In genomic region chr1:16895602-16896315, GRCh38 we compare ENCODE assay signal across 8 cellular contexts. TPM values are rescaled to one million over a fixed set of nuclear protein-coding genes. Genes with fewer than 3 reads are reported as not detected.
DNase-seq lines count a peak whose midpoint lies in the region; ATAC-seq and TF ChIP-seq lines count a peak whose summit lies in the region.
"Not testable (repeated sequence)": the region's sequence is repeated elsewhere in the genome, so short reads cannot be mapped to it uniquely, and the experiment has no call there.

TSS of gene RNU1-2 (plus strand) at chr1:16895980.

- 0% methylated on average over 8 of the region's 39 CpGs for WGBS in mammary epithelial cell (ENCODE audit: low coverage, missing lambda C conversion rate)

- H4K20me1 ChIP-seq in mammary epithelial cell (ENCODE audit: insufficient read depth, low read length): not testable (repeated sequence)

- H3K9me3 ChIP-seq in mammary epithelial cell (replicated peaks; ENCODE audit: insufficient read depth, low read length); iPS-20b (ENCODE audit: insufficient read depth, low read depth, low read length); skeletal muscle tissue (ENCODE audit: control insufficient read depth in 3 of 3, low read length in 3 of 3): not testable (repeated sequence)

- H3K79me2 ChIP-seq in mammary epithelial cell (ENCODE audit: insufficient read depth, low read length): not testable (repeated sequence)

- not testable (repeated sequence) for H3K36me3 ChIP-seq in mammary epithelial cell (ENCODE audit: insufficient read depth, low read length); iPS-20b (ENCODE audit: insufficient read depth, low read depth, low read length); skeletal muscle tissue (ENCODE audit: control insufficient read depth in 3 of 3, insufficient read depth in 3 of 3, low read length in 3 of 3)

- H2AFZ ChIP-seq in mammary epithelial cell (ENCODE audit: low read depth, low read length): not testable (repeated sequence)

- peak; percentile 94 for TF ChIP-seq POLR2A in GM18951 (IDR thresholded peaks at IDR 0.05; ENCODE audit: extremely low read depth, insufficient read depth, insufficient read length)

- dilution Hi-C loops in mammary epithelial cell (cut with HindIII; ENCODE audit: low sequenced_read_pairs): not testable (repeated sequence)

- DNase-seq in AG08396 (ENCODE audit: low spot score) (peak; percentile 36), NCI-H226 (peak; percentile 97), mammary epithelial cell (peak; percentile 100)

- H3K27ac ChIP-seq in mammary epithelial cell (ENCODE audit: insufficient read depth, low read depth, low read length) (peak within 1 kb of the TSS; percentile 68), iPS-20b (ENCODE audit: low read length) (peak within 1 kb of the TSS; percentile 93), skeletal muscle tissue (ENCODE audit: low read depth, low read length) (peak within 1 kb of the TSS; percentile 86)

- intact Hi-C loops in mammary epithelial cell (cut with micrococcal nuclease): loop anchor here (1.0 kb wide), 3 partner anchors 9 to 274 kb away; no protein-coding TSS in a partner anchor

- not testable (repeated sequence) for H3K27me3 ChIP-seq in mammary epithelial cell (ENCODE audit: insufficient read depth, low read length); iPS-20b (ENCODE audit: insufficient read depth, low read length); skeletal muscle tissue (ENCODE audit: control insufficient read depth in 3 of 3, insufficient read depth in 3 of 3, low read length in 3 of 3)

- peak; percentile 99 for ATAC-seq in HG03196 (IDR thresholded peaks at IDR 0.05; ENCODE audit: unreplicated experiment)

- H3K9ac ChIP-seq in mammary epithelial cell (ENCODE audit: insufficient read depth, low read length) (peak within 1 kb of the TSS; percentile 40), iPS-20b (ENCODE audit: low read depth, low read length) (peak within 1 kb of the TSS; percentile 78), skeletal muscle tissue (ENCODE audit: low read depth in 1 of 3, low read length in 3 of 3) (peak within 1 kb of the TSS; percentile 73 to 92 (median 83))

- not testable (repeated sequence) for TF ChIP-seq CTCF in WI38 (IDR thresholded peaks at IDR 0.05; ENCODE audit: low read depth, low read length); mammary epithelial cell (conservative IDR thresholded peaks at IDR 0.05 in 1 of 2, IDR thresholded peaks at IDR 0.05 in 1 of 2; ENCODE audit: extremely low read depth in 1 of 2, insufficient read depth in 1 of 2, low read depth in 1 of 2, low read length in 2 of 2)

- H3K4me2 ChIP-seq in mammary epithelial cell (ENCODE audit: insufficient read depth, low read depth, low read length): peak within 1 kb of the TSS; percentile 11

- H3K4me3 ChIP-seq in WI38 (ENCODE audit: low read depth, low read length) (peak within 1 kb of the TSS; percentile 22; the same call in 1 of the 2 replicates), mammary epithelial cell (replicated peaks in 1 of 3; ENCODE audit: insufficient read depth in 1 of 3, low read depth in 2 of 3, low read length in 3 of 3) (peak within 1 kb of the TSS in 1 of 3 experiments; percentile 1), iPS-20b (ENCODE audit: low read length) (peak within 1 kb of the TSS; percentile 68), skeletal muscle tissue (ENCODE audit: low read length in 3 of 3) (peak within 1 kb of the TSS; percentile 63 to 67 (median 63))

- CTCF ChIA-PET in mammary epithelial cell (lab: Charles Lee; ENCODE audit: low non-redundant PET): not testable (repeated sequence)

- in situ Hi-C loops in GM18951 (cut with MboI; ENCODE audit: low sequenced_read_pairs, unreplicated experiment); mammary epithelial cell (cut with MboI; ENCODE audit: low sequenced_read_pairs in 2 of 2): not testable (repeated sequence)

- BruUV-seq in mammary epithelial cell (replicated peaks; lab: Mats Ljungman, UMichigan): TSS peak; percentile 93

- H3K4me1 ChIP-seq in mammary epithelial cell (ENCODE audit: insufficient read depth, low read length); iPS-20b (ENCODE audit: insufficient read depth, low read length): not testable (repeated sequence)
- peaks cover 12 to 18% (median 14%) of the 10 kb centered on the region in 3 donors for H3K4me1 ChIP-seq in skeletal muscle tissue (ENCODE audit: control insufficient read depth in 3 of 3, insufficient read depth in 3 of 3, low read length in 3 of 3)

RNA-seq across cellular contexts. Expression of gene RNU1-2, which starts in this region (rescaled TPM):
- total RNA-seq in mammary epithelial cell: 1,000 to 10,000 TPM in 1 of 2 donors, under 1 TPM in 1; under 0.01 to 1,042 TPM
- not detected for polyA plus RNA-seq in mammary epithelial cell
- polyA minus RNA-seq in mammary epithelial cell: under 0.01 TPM
- under 0.01 TPM for total RNA-seq in skeletal muscle tissue

Comparison
In these comparisons a context has a peak if more than half of its experiments do, and no peak if none do; other contexts are left out.
1. DNase-seq: peak in every context shown above with its lines; median percentile 100 in mammary epithelial cell; 97 in NCI-H226; 36 in AG08396.